22 cellular contexts compared by ENCODE assay signal in genomic region chr2:47508641-47509040, GRCh38.
"Had no signal": no experiment of that assay in that cellular context is flagged by ENCODE, and none has a peak within 500 bp of the region (broad histone marks: within the 10 kb centered on the region; RNA-seq: fewer than 3 reads in every experiment).

No MANE protein-coding gene starts in this region.

- H3K27ac Mint-ChIP-seq: activated naive CD4-positive, alpha-beta T cell treated with anti-CD3 and anti-CD28 coated beads for 36 hours; activated T-cell treated with anti-CD3 and anti-CD28 coated beads, Interleukin-2, amount 50 U/mL, for 72 hours; WTC11 had no signal

- H3K4me1 ChIP-seq: gastroesophageal sphincter, pancreas, psoas muscle, right atrium auricular region, thyroid gland, upper lobe of right lung had no signal

- H3K4me3 ChIP-seq: gastroesophageal sphincter, pancreas, psoas muscle, right atrium auricular region, spleen, thyroid gland, upper lobe of right lung had no signal

- H3K4me1 Mint-ChIP-seq: brain had no signal

- H3K36me3 ChIP-seq: gastroesophageal sphincter, pancreas, right atrium auricular region, spleen, thyroid gland, upper lobe of right lung had no signal

- H3K27me3 Mint-ChIP-seq: brain had no signal

- DNase-seq: activated effector memory CD4-positive, alpha-beta T cell treated with Interleukin-2 at 50 U/mL for 16 hours; activated naive CD4-positive, alpha-beta T cell treated with anti-CD3 and anti-CD28 coated beads for 36 hours; activated T-cell treated with anti-CD3 and anti-CD28 coated beads, Interleukin-2, amount 50 U/mL, for 72 hours; aorta; head of caudate nucleus; islet precursor cell; left cardiac atrium; nephron progenitor cell; pancreas; psoas muscle; spleen; stimulated activated CD4-positive, alpha-beta T cell treated with anti-CD3 and anti-CD28 coated beads, Interleukin-4, amount 100 ng/mL, for 24 hours; stimulated activated naive CD4-positive, alpha-beta T cell treated with Interleukin-2 at 50 U/mL for 16 hours; substantia nigra; T-helper 9 cell; thyroid gland; upper lobe of right lung had no signal

- H3K9me3 ChIP-seq: pancreas, psoas muscle, right atrium auricular region, thyroid gland, upper lobe of right lung had no signal

- ATAC-seq: activated T-cell treated with anti-CD3 and anti-CD28 coated beads, Interleukin-2, amount 50 U/mL, for 72 hours; gastroesophageal sphincter; left cardiac atrium; pancreas; psoas muscle; upper lobe of right lung; WTC11 had no signal

- H3K27me3 ChIP-seq: gastroesophageal sphincter, pancreas, right atrium auricular region, thyroid gland, upper lobe of right lung had no signal

- H3K27ac ChIP-seq: epithelial cell of prostate, gastroesophageal sphincter, pancreas, psoas muscle, right atrium auricular region, spleen, thyroid gland, upper lobe of right lung had no signal

- H3K4me3 Mint-ChIP-seq: activated naive CD4-positive, alpha-beta T cell treated with anti-CD3 and anti-CD28 coated beads for 36 hours; activated T-cell treated with anti-CD3 and anti-CD28 coated beads, Interleukin-2, amount 50 U/mL, for 72 hours; brain; nephron progenitor cell; WTC11 had no signal
